Comparison of ENCODE assay signal across 11 cellular contexts in the genomic region with DNA sequence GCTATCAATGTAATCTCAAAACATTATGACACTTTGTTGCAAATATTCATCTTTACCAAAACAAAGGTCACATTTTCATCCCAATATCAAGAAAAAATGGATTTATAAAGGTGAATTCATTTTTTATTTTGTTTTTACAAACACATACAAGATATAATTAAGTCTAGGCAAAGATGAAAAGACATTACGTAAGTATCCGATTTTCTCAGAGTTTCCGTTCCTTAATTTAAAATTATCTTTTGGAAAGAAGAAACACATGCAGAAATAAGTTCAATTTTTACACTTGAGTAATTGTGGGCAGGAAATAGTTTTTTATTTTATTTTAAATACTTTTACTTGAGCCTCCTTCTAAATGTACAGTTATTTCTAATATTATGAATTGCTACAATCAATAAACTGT. TPM values are rescaled to one million over a fixed set of nuclear protein-coding genes. Genes with fewer than 3 reads are reported as not detected.
A peak's percentile ranks its signal among the peaks of the same experiment; 100 is the strongest.
DNase-seq lines count a peak whose midpoint lies in the region; ATAC-seq and TF ChIP-seq lines count a peak whose summit lies in the region.
"Had no signal": no experiment of that assay in that cellular context is flagged by ENCODE, and none has a peak within 500 bp of the region (broad histone marks: within the 10 kb centered on the region; RNA-seq: fewer than 3 reads in every experiment).

No MANE protein-coding gene starts in this region.

- TF ChIP-seq CTCF in natural killer cell (IDR thresholded peaks at IDR 0.05) (no peak), RWPE2 (IDR thresholded peaks at IDR 0.05; ENCODE audit: poor library complexity, severe bottlenecking) (no peak), fibroblast of villous mesenchyme (IDR thresholded peaks at IDR 0.05; ENCODE audit: insufficient read depth, low read depth, low read length) (no peak), GM20000 (IDR thresholded peaks at IDR 0.05; ENCODE audit: extremely low read depth, missing control alignments) (no peak)

- no peak for DNase-seq in natural killer cell treated with Interleukin-12 subunit alpha and Interleukin-12 subunit beta and Interleukin-15 and Interleukin-18, amount 100 ng/mL, for 72 hours (ENCODE audit: low spot score)
- DNase-seq in natural killer cell (no peak), RWPE2 (ENCODE audit: low spot score) (no peak), fibroblast of villous mesenchyme (ENCODE audit: low read depth) (no peak), GM20000 (ENCODE audit: low spot score) (no peak), nucleus accumbens (lab: John Stamatoyannopoulos, UW) (no peak), NCI-H128 (lab: John Stamatoyannopoulos, UW; ENCODE audit: unreplicated experiment) (no peak)
- DNase-seq: NCI-H748 treated with DMSO at 0.1 percent for 48 hours had no signal

- H3K27ac ChIP-seq in RWPE2 (ENCODE audit: poor library complexity, severe bottlenecking) = peak overlapping the region; percentile 89

- H3K4me1 ChIP-seq in RWPE2 (ENCODE audit: insufficient read depth, poor library complexity, severe bottlenecking) = peaks cover 30% of the 10 kb centered on the region
- H3K4me1 ChIP-seq: parathyroid adenoma had no signal

- H3K27me3 Mint-ChIP-seq in natural killer cell treated with Interleukin-12 subunit alpha and Interleukin-12 subunit beta and Interleukin-15 and Interleukin-18, amount 100 ng/mL, for 72 hours = no peaks in the 10 kb centered on the region
- no peaks in the 10 kb centered on the region for H3K27me3 Mint-ChIP-seq in natural killer cell (ENCODE audit: low read depth in 2 of 2)

- peak overlapping the region; percentile 7 for H3K4me3 ChIP-seq in RWPE2 (ENCODE audit: severe bottlenecking)
- H3K4me3 ChIP-seq in fibroblast of villous mesenchyme (ENCODE audit: low read depth, low read length) = peak overlapping the region; percentile 62
- H3K4me3 ChIP-seq: cardiac muscle cell had no signal

- no peaks in the 10 kb centered on the region for H3K27me3 ChIP-seq in RWPE2 (ENCODE audit: insufficient read depth, poor library complexity, severe bottlenecking)
- H3K27me3 ChIP-seq: cardiac muscle cell had no signal

- H3K9me3 ChIP-seq in RWPE2 (ENCODE audit: severe bottlenecking) = no peaks in the 10 kb centered on the region

- no peaks in the 10 kb centered on the region; the same call in 1 of the 2 replicates for H3K36me3 ChIP-seq in RWPE2 (ENCODE audit: low read depth)
- H3K36me3 ChIP-seq: cardiac muscle cell had no signal

- intact Hi-C loops in natural killer cell (cut with micrococcal nuclease) = no loop called here

- H3K27ac Mint-ChIP-seq in natural killer cell treated with Interleukin-12 subunit alpha and Interleukin-12 subunit beta and Interleukin-15 and Interleukin-18, amount 100 ng/mL, for 72 hours = peak overlapping the region; percentile 87 to 95
- H3K27ac Mint-ChIP-seq in natural killer cell = no peak overlapping the region

- peak overlapping the region; percentile 85 for H3K4me3 Mint-ChIP-seq in natural killer cell treated with Interleukin-12 subunit alpha and Interleukin-12 subunit beta and Interleukin-15 and Interleukin-18, amount 100 ng/mL, for 72 hours
- no peak overlapping the region for H3K4me3 Mint-ChIP-seq in natural killer cell

- peaks cover 19 to 27% of the 10 kb centered on the region in 2 donors for H3K4me1 Mint-ChIP-seq in natural killer cell treated with Interleukin-12 subunit alpha and Interleukin-12 subunit beta and Interleukin-15 and Interleukin-18, amount 100 ng/mL, for 72 hours (ENCODE audit: low read depth in 2 of 2)
- peaks cover 5 to 19% of the 10 kb centered on the region in 2 donors for H3K4me1 Mint-ChIP-seq in natural killer cell

- H3K36me3 Mint-ChIP-seq in natural killer cell treated with Interleukin-12 subunit alpha and Interleukin-12 subunit beta and Interleukin-15 and Interleukin-18, amount 100 ng/mL, for 72 hours = no peaks in the 10 kb centered on the region
- H3K36me3 Mint-ChIP-seq in natural killer cell = no peaks in the 10 kb centered on the region

- no peak for ATAC-seq in natural killer cell treated with Interleukin-12 subunit alpha and Interleukin-12 subunit beta and Interleukin-15 and Interleukin-18, amount 100 ng/mL, for 72 hours
- ATAC-seq in natural killer cell = no peak
- ATAC-seq in RWPE2 (ENCODE audit: low read depth) = no peak
- ATAC-seq in GM21737 (IDR thresholded peaks at IDR 0.05; ENCODE audit: unreplicated experiment) = no peak

- H3K9me3 Mint-ChIP-seq in natural killer cell treated with Interleukin-12 subunit alpha and Interleukin-12 subunit beta and Interleukin-15 and Interleukin-18, amount 100 ng/mL, for 72 hours = no peaks in the 10 kb centered on the region
- no peaks in the 10 kb centered on the region for H3K9me3 Mint-ChIP-seq in natural killer cell

RNA-seq across cellular contexts. Expression of gene RTKN2, which starts 24.6 kb away (rescaled TPM):
- total RNA-seq in natural killer cell treated with Interleukin-12 subunit alpha and Interleukin-12 subunit beta and Interleukin-15 and Interleukin-18, amount 100 ng/mL, for 72 hours = 1 to 10 TPM in 1 of 2 donors, under 1 TPM in 1; 0.98 to 1.2 TPM
- total RNA-seq in natural killer cell (under 1 TPM; 0.31 to 0.61 (median 0.33) TPM), fibroblast of villous mesenchyme (8.7 and 15.1 TPM in 2 replicates)

Comparison
In these comparisons a context has a peak if more than half of its experiments do, and no peak if none do; other contexts are left out.
1. H3K27ac Mint-ChIP-seq: peak in natural killer cell treated with Interleukin-12 subunit alpha and Interleukin-12 subunit beta and Interleukin-15 and Interleukin-18, amount 100 ng/mL, for 72 hours (2 of 2); none in natural killer cell (0 of 2).